8 cellular contexts compared by ENCODE assay signal in the genomic region with DNA sequence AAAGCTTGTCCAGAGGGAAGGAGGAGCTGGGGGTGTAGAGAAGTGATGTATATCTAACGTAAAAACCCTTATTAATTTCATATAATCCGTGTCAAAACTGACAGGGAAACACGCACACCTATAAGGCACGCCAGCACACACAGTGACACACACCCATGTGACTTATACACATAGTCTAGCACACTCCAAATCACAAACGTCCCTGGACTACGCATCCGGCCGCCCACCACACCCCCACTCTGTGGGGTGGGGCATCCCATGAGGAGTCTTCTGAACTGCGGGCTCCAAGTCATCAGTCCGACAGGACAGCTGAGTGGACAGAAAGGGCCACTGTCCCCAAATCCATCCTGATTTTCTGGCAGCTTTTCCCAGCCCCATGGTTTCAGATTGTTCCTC. TPM values are rescaled to one million over a fixed set of nuclear protein-coding genes. Genes with fewer than 3 reads are reported as not detected.
DNase-seq lines count a peak whose midpoint lies in the region; ATAC-seq, FAIRE-seq and TF ChIP-seq lines count a peak whose summit lies in the region.

No MANE protein-coding gene starts in this region.

- ATAC-seq in GM21390 (IDR thresholded peaks at IDR 0.05; ENCODE audit: unreplicated experiment) (peak; percentile 42), upper lobe of right lung (peak; percentile 57)

- H3K4me3 ChIP-seq in NT2/D1 (ENCODE audit: insufficient read length, low read depth) (peak overlapping the region; percentile 98), upper lobe of right lung (peak overlapping the region; percentile 93)

- no peaks in the 10 kb centered on the region for H3K9me3 Mint-ChIP-seq in osteocyte (ENCODE audit: unreplicated experiment)

- peak overlapping the region; percentile 93 for H3K27ac ChIP-seq in upper lobe of right lung

- TF ChIP-seq CTCF in osteocyte (IDR thresholded peaks at IDR 0.05) (no peak), upper lobe of right lung (IDR thresholded peaks at IDR 0.05) (no peak)

- intact Hi-C loops in upper lobe of right lung (cut with DNase I) = no loop called here

- peaks cover 16% of the 10 kb centered on the region for H3K36me3 Mint-ChIP-seq in osteocyte (ENCODE audit: unreplicated experiment)

- H3K4me1 Mint-ChIP-seq in osteocyte (ENCODE audit: unreplicated experiment) = peaks cover 47% of the 10 kb centered on the region

- no peaks in the 10 kb centered on the region for H3K9me3 ChIP-seq in NT2/D1 (ENCODE audit: insufficient read depth, low read length)
- no peaks in the 10 kb centered on the region for H3K9me3 ChIP-seq in upper lobe of right lung

- peak overlapping the region; percentile 99 for H3K9ac ChIP-seq in NT2/D1 (ENCODE audit: insufficient read length, low read depth)

- H3K27me3 ChIP-seq in NT2/D1 (ENCODE audit: insufficient read depth, insufficient read length) = peaks cover 3% of the 10 kb centered on the region
- H3K27me3 ChIP-seq in upper lobe of right lung = no peaks in the 10 kb centered on the region

- H3K27ac Mint-ChIP-seq in osteocyte (ENCODE audit: unreplicated experiment) = peak overlapping the region; percentile 94

- in situ Hi-C loops in ACHN (cut with HindIII; ENCODE audit: low pct_ligation_motif_present, low pct_unique_long_range_greater_than_20kb, low sequenced_read_pairs) = no loop called here

- H3K36me3 ChIP-seq in NT2/D1 (ENCODE audit: insufficient read depth, insufficient read length, low read length) (peaks cover 52% of the 10 kb centered on the region), upper lobe of right lung (peaks cover 21% of the 10 kb centered on the region)

- DNase-seq in ACHN = peak; percentile 67
- DNase-seq in NT2/D1 (ENCODE audit: low read depth, low spot score) = no peak
- DNase-seq in activated T-helper 9 cell treated with anti-CD3 and anti-CD28 coated beads, Interleukin-2, amount 50 U/mL, for 16 hours (ENCODE audit: low read depth) = peak; percentile 41
- peak; percentile 47 to 71 for DNase-seq in frontal cortex (ENCODE audit: low spot score in 2 of 2)
- no peak for DNase-seq in osteocyte (ENCODE audit: extremely low spot score, unreplicated experiment)
- no peak for DNase-seq in upper lobe of right lung
- no peak for DNase-seq in NCI-H1092 treated with DMSO at 0.1 percent for 48 hours (lab: John Stamatoyannopoulos, UW)

- no peaks in the 10 kb centered on the region for H3K27me3 Mint-ChIP-seq in osteocyte (ENCODE audit: unreplicated experiment)

- peaks cover 38% of the 10 kb centered on the region for H3K4me1 ChIP-seq in NT2/D1 (ENCODE audit: insufficient read depth, insufficient read length)
- H3K4me1 ChIP-seq in upper lobe of right lung = peaks cover 55% of the 10 kb centered on the region

- H3K4me3 Mint-ChIP-seq in osteocyte (ENCODE audit: unreplicated experiment) = peak overlapping the region; percentile 89

- no peak for FAIRE-seq in frontal cortex (lab: Jason Lieb, UNC)

RNA-seq across cellular contexts. Expression of a gene that starts 0.8 kb away (rescaled TPM):
- total RNA-seq in frontal cortex (84.4 TPM), osteocyte (195 and 197 TPM in 2 replicates), upper lobe of right lung (175 TPM)

RNA-seq across cellular contexts. Expression of a gene that starts 15.6 kb away (rescaled TPM):
- total RNA-seq in frontal cortex = 4.9 TPM
- total RNA-seq in osteocyte = not detected in 2 replicates
- 0.41 TPM for total RNA-seq in upper lobe of right lung

RNA-seq across cellular contexts. Expression of a gene that starts 54.6 kb away (rescaled TPM):
- total RNA-seq in frontal cortex (not detected), osteocyte (not detected in 2 replicates), upper lobe of right lung (0.96 TPM)

RNA-seq across cellular contexts. Expression of a gene that starts 56.4 kb away (rescaled TPM):
- total RNA-seq in frontal cortex (38.3 TPM), osteocyte (152 and 163 TPM in 2 replicates), upper lobe of right lung (130 TPM)

Comparison
In these comparisons a context has a peak if more than half of its experiments do, and no peak if none do; other contexts are left out.
1. DNase-seq: peak in ACHN (single experiment), activated T-helper 9 cell treated with anti-CD3 and anti-CD28 coated beads, Interleukin-2, amount 50 U/mL, for 16 hours (single experiment) and frontal cortex (2 of 2); none in NT2/D1 (single experiment), osteocyte (single experiment), upper lobe of right lung (single experiment) and NCI-H1092 treated with DMSO at 0.1 percent for 48 hours (single experiment).